In the genomic region with DNA sequence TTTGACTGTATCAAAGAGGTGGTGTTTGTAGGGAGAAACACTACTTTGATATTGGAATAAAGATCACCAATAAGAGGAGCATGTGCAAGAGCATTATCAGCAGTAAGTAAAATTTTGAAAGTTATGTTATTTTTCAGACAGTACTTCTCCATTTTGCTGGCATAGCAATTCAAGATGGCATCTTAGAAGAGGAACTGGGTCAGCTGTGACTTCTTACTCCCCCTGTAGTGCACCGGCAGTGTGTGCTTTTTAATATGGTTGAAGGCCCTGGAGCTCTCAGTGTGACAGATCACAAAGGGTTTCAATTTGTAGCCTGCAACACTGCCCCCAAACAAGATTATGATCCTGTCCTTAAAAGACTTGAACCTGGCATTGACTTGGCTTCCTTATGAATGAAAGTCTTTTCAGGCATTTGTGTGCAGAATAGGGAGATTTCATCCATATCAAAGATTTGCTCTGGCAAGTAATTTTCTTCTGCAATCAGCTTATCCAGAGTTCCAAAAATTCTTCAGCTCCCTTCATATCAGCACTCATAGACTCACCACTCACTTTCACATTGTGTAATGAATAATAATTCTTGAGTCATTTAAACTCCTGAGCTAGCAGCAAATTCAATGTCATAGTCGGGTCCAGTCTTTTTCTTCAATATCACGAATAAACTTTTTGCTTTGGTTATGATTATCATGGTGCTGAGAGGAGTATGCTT, we compare ENCODE assay signal across 22 cellular contexts.
"Had no signal": no experiment of that assay in that cellular context is flagged by ENCODE, and none has a peak within 500 bp of the region (broad histone marks: within the 10 kb centered on the region; RNA-seq: fewer than 3 reads in every experiment).

No MANE protein-coding gene starts in this region.

- ATAC-seq: activated CD4-positive, alpha-beta T cell treated with anti-CD3 and anti-CD28 coated beads for 36 hours; activated naive CD4-positive, alpha-beta T cell treated with anti-CD3 and anti-CD28 coated beads, Interleukin-2, amount 50 U/mL, for 72 hours; activated T-cell treated with anti-CD3 and anti-CD28 coated beads, Interleukin-2, amount 50 U/mL, for 72 hours; gastroesophageal sphincter; left cardiac atrium; right lobe of liver had no signal

- H3K36me3 ChIP-seq: gastroesophageal sphincter, ovary, right lobe of liver, tibial nerve had no signal

- H3K79me2 ChIP-seq: hepatocyte had no signal

- H3K27ac ChIP-seq: gastroesophageal sphincter, hepatocyte, ovary, right lobe of liver, tibial nerve had no signal

- H3K27me3 ChIP-seq: gastroesophageal sphincter, hepatocyte, ovary, tibial nerve had no signal

- H3K36me3 Mint-ChIP-seq: mesothelial cell of epicardium had no signal

- DNase-seq: activated CD4-positive, alpha-beta T cell treated with anti-CD3 and anti-CD28 coated beads for 36 hours; activated CD4-positive, CD25-positive, alpha-beta regulatory T cell; activated naive CD4-positive, alpha-beta T cell; activated T-cell treated with anti-CD3 and anti-CD28 coated beads for 4 hours; activated T-cell treated with anti-CD3 and anti-CD28 coated beads, Interleukin-2, amount 50 U/mL, for 72 hours; effector CD8-positive, alpha-beta T cell; islet precursor cell; left cardiac atrium; naive B cell; ovary; right lobe of liver; stimulated activated CD4-positive, alpha-beta T cell treated with anti-CD3 and anti-CD28 coated beads, Interleukin-2, amount 100 ng/mL, for 48 hours; stimulated activated naive CD4-positive, alpha-beta T cell treated with Interleukin-2 at 50 U/mL for 16 hours had no signal

- H3K9me3 ChIP-seq: ovary, right lobe of liver had no signal

- H3K4me3 Mint-ChIP-seq: activated CD4-positive, alpha-beta T cell treated with anti-CD3 and anti-CD28 coated beads for 36 hours; activated T-cell treated with anti-CD3 and anti-CD28 coated beads, Interleukin-2, amount 50 U/mL, for 72 hours; mesothelial cell of epicardium; naive B cell had no signal

- H3K4me1 Mint-ChIP-seq: activated CD4-positive, alpha-beta T cell treated with anti-CD3 and anti-CD28 coated beads for 36 hours; mesothelial cell of epicardium had no signal

- FAIRE-seq: bronchial epithelial cell, colon, endometrium had no signal

- H3K4me2 ChIP-seq: hepatocyte had no signal

- H3K27ac Mint-ChIP-seq: activated CD4-positive, alpha-beta T cell treated with anti-CD3 and anti-CD28 coated beads for 36 hours; activated naive CD4-positive, alpha-beta T cell treated with anti-CD3 and anti-CD28 coated beads, Interleukin-2, amount 50 U/mL, for 72 hours; activated T-cell treated with anti-CD3 and anti-CD28 coated beads, Interleukin-2, amount 50 U/mL, for 72 hours; mesothelial cell of epicardium; naive B cell; progenitor cell of endocrine pancreas had no signal

- H2AFZ ChIP-seq: hepatocyte had no signal

- H3K27me3 Mint-ChIP-seq: progenitor cell of endocrine pancreas had no signal

- H3K4me1 ChIP-seq: gastroesophageal sphincter, right lobe of liver, tibial nerve had no signal

- H3K4me3 ChIP-seq: gastroesophageal sphincter, hepatocyte, ovary, right lobe of liver, tibial nerve had no signal
